Comparison of ENCODE assay signal across 1 cellular context in the genomic region with DNA sequence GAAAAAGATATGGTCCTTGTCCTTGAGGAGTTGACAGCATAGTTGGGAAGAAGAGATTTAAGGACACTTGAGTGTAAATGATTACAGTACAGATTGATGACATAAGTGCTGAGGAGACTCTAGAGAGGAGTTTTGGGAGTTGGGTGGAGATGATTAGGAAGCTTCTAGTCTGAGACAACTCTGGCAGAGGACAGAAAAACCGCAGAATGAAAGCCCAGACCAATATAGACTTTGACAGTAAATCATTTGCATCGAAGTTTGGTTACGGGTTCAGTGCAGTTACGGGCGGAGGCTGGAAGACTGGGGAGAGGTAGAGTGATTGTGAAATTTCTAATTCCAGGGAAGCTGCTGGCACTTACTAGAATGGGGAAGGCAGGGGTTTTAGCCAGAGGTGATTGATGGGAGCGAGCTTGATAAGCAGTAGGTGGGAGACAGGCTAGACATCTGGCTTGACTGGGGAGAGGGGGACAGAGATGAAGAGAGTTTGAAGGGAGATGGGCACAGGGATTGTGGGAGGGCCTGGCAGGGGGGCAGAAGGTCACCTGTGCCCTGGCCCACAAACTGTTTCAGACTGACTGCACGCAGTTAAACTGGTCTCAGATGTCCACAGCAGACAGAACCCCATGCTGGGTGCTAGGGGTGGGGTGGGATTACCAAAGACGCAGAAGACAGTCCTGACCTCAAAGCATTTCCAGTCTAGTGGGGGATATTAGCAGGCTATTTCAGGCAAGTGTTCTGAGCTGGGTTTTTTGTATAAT.
TF ChIP-seq lines count a peak whose summit lies in the region.

No MANE protein-coding gene starts in this region.

TF ChIP-seq in GM12878, 131 proteins besides CTCF, POLR2A, EP300 and RAD21:
- TF ChIP-seq PML (IDR thresholded peaks at IDR 0.05; ENCODE audit: low read length) (no peak), RUNX3 (IDR thresholded peaks at IDR 0.05; ENCODE audit: low read length) (peak; percentile 43; the same call in 1 of the 2 replicates)
